ENCODE assay signal across 1 cellular context in the genomic region with DNA sequence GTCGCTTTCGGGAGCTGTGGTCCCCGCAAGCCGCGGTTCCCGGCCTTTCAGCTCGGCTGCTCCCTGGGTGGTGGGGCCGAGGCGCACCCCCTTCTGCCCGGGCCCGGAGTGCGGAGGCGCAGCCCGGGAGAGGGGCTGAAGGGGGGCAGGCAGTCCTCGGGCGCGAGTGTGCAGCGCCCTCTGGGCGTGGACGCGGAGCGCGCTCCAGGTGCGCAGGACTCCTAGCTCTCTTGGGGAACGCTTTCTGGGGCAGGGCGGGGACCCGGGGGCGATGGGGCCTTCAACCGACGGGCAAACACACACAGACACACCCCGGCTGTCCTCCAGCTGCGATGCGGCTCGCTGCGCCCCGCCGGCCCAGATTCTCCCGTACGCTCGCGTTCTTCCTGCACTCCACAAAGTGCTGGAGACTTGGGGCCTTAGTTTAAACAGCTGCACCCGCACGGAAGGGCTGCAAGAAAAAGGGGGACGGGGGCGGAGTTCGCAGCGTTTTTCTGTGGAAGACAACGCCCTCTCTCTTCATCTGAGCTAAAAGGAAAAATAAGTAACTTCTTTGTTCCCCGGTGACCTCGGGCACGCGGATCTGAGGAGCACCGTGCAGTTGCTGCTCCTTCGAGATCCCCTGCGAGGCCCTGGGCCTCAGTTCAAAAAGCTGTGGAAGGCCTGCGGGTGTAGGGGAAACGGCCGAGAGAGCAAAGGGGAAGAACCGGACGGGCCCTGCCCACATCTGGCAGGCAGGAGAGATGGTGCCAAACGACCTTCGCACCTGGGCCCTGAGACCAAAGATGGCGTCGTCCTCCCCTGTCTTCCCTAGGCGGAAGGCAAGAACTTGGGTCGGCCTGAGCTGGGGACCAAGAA.
TF ChIP-seq lines count a peak whose summit lies in the region.

No MANE protein-coding gene starts in this region.

TF ChIP-seq in HepG2, 621 proteins besides CTCF, POLR2A, EP300 and RAD21 (continued from another document and continues in another):
- TF ChIP-seq, protein P1, sequence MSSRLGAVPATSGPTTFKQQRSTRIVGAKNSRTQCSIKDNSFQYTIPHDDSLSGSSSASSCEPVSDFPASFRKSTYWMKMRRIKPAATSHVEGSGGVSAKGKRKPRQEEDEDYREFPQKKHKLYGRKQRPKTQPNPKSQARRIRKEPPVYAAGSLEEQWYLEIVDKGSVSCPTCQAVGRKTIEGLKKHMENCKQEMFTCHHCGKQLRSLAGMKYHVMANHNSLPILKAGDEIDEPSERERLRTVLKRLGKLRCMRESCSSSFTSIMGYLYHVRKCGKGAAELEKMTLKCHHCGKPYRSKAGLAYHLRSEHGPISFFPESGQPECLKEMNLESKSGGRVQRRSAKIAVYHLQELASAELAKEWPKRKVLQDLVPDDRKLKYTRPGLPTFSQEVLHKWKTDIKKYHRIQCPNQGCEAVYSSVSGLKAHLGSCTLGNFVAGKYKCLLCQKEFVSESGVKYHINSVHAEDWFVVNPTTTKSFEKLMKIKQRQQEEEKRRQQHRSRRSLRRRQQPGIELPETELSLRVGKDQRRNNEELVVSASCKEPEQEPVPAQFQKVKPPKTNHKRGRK (CRISPR knock-in tag; IDR thresholded peaks at IDR 0.05): no peak
- no peak for TF ChIP-seq SRF (IDR thresholded peaks at IDR 0.05; ENCODE audit: low read depth, low read length)
- TF ChIP-seq ZNF17 (CRISPR knock-in tag; IDR thresholded peaks at IDR 0.05): no peak
- TF ChIP-seq, protein P2, sequence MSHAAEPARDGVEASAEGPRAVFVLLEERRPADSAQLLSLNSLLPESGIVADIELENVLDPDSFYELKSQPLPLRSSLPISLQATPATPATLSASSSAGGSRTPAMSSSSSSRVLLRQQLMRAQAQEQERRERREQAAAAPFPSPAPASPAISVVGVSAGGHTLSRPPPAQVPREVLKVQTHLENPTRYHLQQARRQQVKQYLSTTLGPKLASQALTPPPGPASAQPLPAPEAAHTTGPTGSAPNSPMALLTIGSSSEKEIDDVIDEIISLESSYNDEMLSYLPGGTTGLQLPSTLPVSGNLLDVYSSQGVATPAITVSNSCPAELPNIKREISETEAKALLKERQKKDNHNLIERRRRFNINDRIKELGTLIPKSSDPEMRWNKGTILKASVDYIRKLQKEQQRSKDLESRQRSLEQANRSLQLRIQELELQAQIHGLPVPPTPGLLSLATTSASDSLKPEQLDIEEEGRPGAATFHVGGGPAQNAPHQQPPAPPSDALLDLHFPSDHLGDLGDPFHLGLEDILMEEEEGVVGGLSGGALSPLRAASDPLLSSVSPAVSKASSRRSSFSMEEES (CRISPR knock-in tag; IDR thresholded peaks at IDR 0.05): 0 out of 2 replicates have a peak, but pooled peaks have one; percentile 21
- TF ChIP-seq ZNF333 (CRISPR knock-in tag; IDR thresholded peaks at IDR 0.05; ENCODE audit: borderline replicate concordance): no peak
- no peak for TF ChIP-seq CENPT (CRISPR knock-in tag; IDR thresholded peaks at IDR 0.05; ENCODE audit: low read depth)
- TF ChIP-seq ZNF292 (CRISPR knock-in tag; IDR thresholded peaks at IDR 0.05; ENCODE audit: borderline replicate concordance, low read depth): peak; percentile 66
- TF ChIP-seq IRF2 (CRISPR knock-in tag; IDR thresholded peaks at IDR 0.05): peak; percentile 52; the same call in 1 of the 2 replicates
- peak; percentile 28 for TF ChIP-seq ZNF329 (CRISPR knock-in tag; IDR thresholded peaks at IDR 0.05; ENCODE audit: low read depth)
- no peak for TF ChIP-seq SRSF4 (IDR thresholded peaks at IDR 0.05; ENCODE audit: low read depth, low read length, poor library complexity, severe bottlenecking)
- peak; percentile 86 for TF ChIP-seq CBX1 (IDR thresholded peaks at IDR 0.05; ENCODE audit: low read depth)
- TF ChIP-seq ZSCAN25 (CRISPR knock-in tag; IDR thresholded peaks at IDR 0.05): 0 out of 2 replicates have a peak, but pooled peaks have one; percentile 32
- TF ChIP-seq SIN3A (IDR thresholded peaks at IDR 0.05; ENCODE audit: borderline replicate concordance, low read depth, low read length): 0 out of 2 replicates have a peak, but pooled peaks have one; percentile 18
- no peak; the same call in 1 of the 2 replicates for TF ChIP-seq CCDC6 (CRISPR knock-in tag; IDR thresholded peaks at IDR 0.05)
- TF ChIP-seq ZNF607 (CRISPR knock-in tag; IDR thresholded peaks at IDR 0.05; ENCODE audit: borderline replicate concordance): peak; percentile 51; the same call in 1 of the 2 replicates
- TF ChIP-seq NCOA2 (CRISPR knock-in tag; IDR thresholded peaks at IDR 0.05): peak; percentile 56
- TF ChIP-seq, protein P3, sequence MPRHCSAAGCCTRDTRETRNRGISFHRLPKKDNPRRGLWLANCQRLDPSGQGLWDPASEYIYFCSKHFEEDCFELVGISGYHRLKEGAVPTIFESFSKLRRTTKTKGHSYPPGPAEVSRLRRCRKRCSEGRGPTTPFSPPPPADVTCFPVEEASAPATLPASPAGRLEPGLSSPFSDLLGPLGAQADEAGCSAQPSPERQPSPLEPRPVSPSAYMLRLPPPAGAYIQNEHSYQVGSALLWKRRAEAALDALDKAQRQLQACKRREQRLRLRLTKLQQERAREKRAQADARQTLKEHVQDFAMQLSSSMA (CRISPR knock-in tag; IDR thresholded peaks at IDR 0.05): no peak
- no peak for TF ChIP-seq XBP1 (CRISPR knock-in tag; IDR thresholded peaks at IDR 0.05)
- TF ChIP-seq ZNF3 (CRISPR knock-in tag; IDR thresholded peaks at IDR 0.05): no peak
- TF ChIP-seq TARDBP (CRISPR knock-in tag; IDR thresholded peaks at IDR 0.05): peak; percentile 85
- TF ChIP-seq, protein P4, sequence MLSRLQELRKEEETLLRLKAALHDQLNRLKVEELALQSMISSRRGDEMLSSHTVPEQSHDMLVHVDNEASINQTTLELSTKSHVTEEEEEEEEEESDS (CRISPR knock-in tag; IDR thresholded peaks at IDR 0.05; ENCODE audit: borderline replicate concordance): no peak
- TF ChIP-seq SP5 (CRISPR knock-in tag; IDR thresholded peaks at IDR 0.05; ENCODE audit: borderline replicate concordance, low read depth): peak; percentile 60; the same call in 1 of the 2 replicates
- TF ChIP-seq SATB2 (CRISPR knock-in tag; IDR thresholded peaks at IDR 0.05): no peak
- no peak for TF ChIP-seq ZNF253 (CRISPR knock-in tag; IDR thresholded peaks at IDR 0.05; ENCODE audit: borderline replicate concordance)
- no peak for TF ChIP-seq ZNF589 (CRISPR knock-in tag; conservative IDR thresholded peaks at IDR 0.05)
- TF ChIP-seq KLF15 (CRISPR knock-in tag; IDR thresholded peaks at IDR 0.05; ENCODE audit: borderline replicate concordance): no peak
- TF ChIP-seq ZFP82 (CRISPR knock-in tag; IDR thresholded peaks at IDR 0.05; ENCODE audit: borderline replicate concordance): no peak
- peak; percentile 61 for TF ChIP-seq ZMAT3 (CRISPR knock-in tag; conservative IDR thresholded peaks at IDR 0.05)
- no peak for TF ChIP-seq TCF7L2 (IDR thresholded peaks at IDR 0.05; ENCODE audit: low read depth, low read length)
- no peak; the same call in 1 of the 2 replicates for TF ChIP-seq RFXAP (CRISPR knock-in tag; IDR thresholded peaks at IDR 0.05; ENCODE audit: borderline replicate concordance)
- TF ChIP-seq, protein P5, sequence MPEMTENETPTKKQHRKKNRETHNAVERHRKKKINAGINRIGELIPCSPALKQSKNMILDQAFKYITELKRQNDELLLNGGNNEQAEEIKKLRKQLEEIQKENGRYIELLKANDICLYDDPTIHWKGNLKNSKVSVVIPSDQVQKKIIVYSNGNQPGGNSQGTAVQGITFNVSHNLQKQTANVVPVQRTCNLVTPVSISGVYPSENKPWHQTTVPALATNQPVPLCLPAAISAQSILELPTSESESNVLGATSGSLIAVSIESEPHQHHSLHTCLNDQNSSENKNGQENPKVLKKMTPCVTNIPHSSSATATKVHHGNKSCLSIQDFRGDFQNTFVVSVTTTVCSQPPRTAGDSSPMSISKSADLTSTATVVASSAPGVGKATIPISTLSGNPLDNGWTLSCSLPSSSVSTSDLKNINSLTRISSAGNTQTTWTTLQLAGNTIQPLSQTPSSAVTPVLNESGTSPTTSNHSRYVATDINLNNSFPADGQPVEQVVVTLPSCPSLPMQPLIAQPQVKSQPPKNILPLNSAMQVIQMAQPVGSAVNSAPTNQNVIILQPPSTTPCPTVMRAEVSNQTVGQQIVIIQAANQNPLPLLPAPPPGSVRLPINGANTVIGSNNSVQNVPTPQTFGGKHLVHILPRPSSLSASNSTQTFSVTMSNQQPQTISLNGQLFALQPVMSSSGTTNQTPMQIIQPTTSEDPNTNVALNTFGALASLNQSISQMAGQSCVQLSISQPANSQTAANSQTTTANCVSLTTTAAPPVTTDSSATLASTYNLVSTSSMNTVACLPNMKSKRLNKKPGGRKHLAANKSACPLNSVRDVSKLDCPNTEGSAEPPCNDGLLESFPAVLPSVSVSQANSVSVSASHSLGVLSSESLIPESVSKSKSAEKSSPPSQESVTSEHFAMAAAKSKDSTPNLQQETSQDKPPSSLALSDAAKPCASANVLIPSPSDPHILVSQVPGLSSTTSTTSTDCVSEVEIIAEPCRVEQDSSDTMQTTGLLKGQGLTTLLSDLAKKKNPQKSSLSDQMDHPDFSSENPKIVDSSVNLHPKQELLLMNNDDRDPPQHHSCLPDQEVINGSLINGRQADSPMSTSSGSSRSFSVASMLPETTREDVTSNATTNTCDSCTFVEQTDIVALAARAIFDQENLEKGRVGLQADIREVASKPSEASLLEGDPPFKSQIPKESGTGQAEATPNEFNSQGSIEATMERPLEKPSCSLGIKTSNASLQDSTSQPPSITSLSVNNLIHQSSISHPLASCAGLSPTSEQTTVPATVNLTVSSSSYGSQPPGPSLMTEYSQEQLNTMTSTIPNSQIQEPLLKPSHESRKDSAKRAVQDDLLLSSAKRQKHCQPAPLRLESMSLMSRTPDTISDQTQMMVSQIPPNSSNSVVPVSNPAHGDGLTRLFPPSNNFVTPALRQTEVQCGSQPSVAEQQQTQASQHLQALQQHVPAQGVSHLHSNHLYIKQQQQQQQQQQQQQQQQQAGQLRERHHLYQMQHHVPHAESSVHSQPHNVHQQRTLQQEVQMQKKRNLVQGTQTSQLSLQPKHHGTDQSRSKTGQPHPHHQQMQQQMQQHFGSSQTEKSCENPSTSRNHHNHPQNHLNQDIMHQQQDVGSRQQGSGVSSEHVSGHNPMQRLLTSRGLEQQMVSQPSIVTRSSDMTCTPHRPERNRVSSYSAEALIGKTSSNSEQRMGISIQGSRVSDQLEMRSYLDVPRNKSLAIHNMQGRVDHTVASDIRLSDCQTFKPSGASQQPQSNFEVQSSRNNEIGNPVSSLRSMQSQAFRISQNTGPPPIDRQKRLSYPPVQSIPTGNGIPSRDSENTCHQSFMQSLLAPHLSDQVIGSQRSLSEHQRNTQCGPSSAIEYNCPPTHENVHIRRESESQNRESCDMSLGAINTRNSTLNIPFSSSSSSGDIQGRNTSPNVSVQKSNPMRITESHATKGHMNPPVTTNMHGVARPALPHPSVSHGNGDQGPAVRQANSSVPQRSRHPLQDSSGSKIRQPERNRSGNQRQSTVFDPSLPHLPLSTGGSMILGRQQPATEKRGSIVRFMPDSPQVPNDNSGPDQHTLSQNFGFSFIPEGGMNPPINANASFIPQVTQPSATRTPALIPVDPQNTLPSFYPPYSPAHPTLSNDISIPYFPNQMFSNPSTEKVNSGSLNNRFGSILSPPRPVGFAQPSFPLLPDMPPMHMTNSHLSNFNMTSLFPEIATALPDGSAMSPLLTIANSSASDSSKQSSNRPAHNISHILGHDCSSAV (CRISPR knock-in tag; IDR thresholded peaks at IDR 0.05; ENCODE audit: borderline replicate concordance): no peak
- no peak for TF ChIP-seq SIN3B (IDR thresholded peaks at IDR 0.05; ENCODE audit: low read length)
- TF ChIP-seq, protein P6, sequence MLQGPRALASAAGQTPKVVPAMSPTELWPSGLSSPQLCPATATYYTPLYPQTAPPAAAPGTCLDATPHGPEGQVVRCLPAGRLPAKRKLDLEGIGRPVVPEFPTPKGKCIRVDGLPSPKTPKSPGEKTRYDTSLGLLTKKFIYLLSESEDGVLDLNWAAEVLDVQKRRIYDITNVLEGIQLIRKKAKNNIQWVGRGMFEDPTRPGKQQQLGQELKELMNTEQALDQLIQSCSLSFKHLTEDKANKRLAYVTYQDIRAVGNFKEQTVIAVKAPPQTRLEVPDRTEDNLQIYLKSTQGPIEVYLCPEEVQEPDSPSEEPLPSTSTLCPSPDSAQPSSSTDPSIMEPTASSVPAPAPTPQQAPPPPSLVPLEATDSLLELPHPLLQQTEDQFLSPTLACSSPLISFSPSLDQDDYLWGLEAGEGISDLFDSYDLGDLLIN (CRISPR knock-in tag; IDR thresholded peaks at IDR 0.05; ENCODE audit: borderline replicate concordance): peak; percentile 83; the same call in 1 of the 2 replicates
- 0 out of 2 replicates have a peak, but pooled peaks have one; percentile 11 for TF ChIP-seq ZNF703 (CRISPR knock-in tag; IDR thresholded peaks at IDR 0.05; ENCODE audit: borderline replicate concordance)
- peak; percentile 88 for TF ChIP-seq CBX5 (CRISPR knock-in tag; IDR thresholded peaks at IDR 0.05; ENCODE audit: borderline replicate concordance)
- TF ChIP-seq ZNF605 (CRISPR knock-in tag; IDR thresholded peaks at IDR 0.05): peak; percentile 84
- TF ChIP-seq ZNF772 (CRISPR knock-in tag; IDR thresholded peaks at IDR 0.05): no peak; the same call in 1 of the 2 replicates
- TF ChIP-seq SNAI1 (CRISPR knock-in tag; IDR thresholded peaks at IDR 0.05; ENCODE audit: borderline replicate concordance): 0 out of 2 replicates have a peak, but pooled peaks have one; percentile 33
- peak; percentile 31; the same call in 1 of the 2 replicates for TF ChIP-seq ZNF335 (CRISPR knock-in tag; IDR thresholded peaks at IDR 0.05)
- TF ChIP-seq SMAD1 (CRISPR knock-in tag; IDR thresholded peaks at IDR 0.05; ENCODE audit: borderline replicate concordance, low read depth): peak; percentile 25; the same call in 1 of the 2 replicates
- TF ChIP-seq, protein P7, sequence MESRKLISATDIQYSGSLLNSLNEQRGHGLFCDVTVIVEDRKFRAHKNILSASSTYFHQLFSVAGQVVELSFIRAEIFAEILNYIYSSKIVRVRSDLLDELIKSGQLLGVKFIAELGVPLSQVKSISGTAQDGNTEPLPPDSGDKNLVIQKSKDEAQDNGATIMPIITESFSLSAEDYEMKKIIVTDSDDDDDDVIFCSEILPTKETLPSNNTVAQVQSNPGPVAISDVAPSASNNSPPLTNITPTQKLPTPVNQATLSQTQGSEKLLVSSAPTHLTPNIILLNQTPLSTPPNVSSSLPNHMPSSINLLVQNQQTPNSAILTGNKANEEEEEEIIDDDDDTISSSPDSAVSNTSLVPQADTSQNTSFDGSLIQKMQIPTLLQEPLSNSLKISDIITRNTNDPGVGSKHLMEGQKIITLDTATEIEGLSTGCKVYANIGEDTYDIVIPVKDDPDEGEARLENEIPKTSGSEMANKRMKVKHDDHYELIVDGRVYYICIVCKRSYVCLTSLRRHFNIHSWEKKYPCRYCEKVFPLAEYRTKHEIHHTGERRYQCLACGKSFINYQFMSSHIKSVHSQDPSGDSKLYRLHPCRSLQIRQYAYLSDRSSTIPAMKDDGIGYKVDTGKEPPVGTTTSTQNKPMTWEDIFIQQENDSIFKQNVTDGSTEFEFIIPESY (CRISPR knock-in tag; IDR thresholded peaks at IDR 0.05): peak; percentile 53; the same call in 1 of the 2 replicates
- no peak for TF ChIP-seq ZNF562 (CRISPR knock-in tag; IDR thresholded peaks at IDR 0.05; ENCODE audit: borderline replicate concordance)
- TF ChIP-seq YEATS4 (CRISPR knock-in tag; IDR thresholded peaks at IDR 0.05; ENCODE audit: borderline replicate concordance): peak; percentile 70; the same call in 1 of the 2 replicates
- TF ChIP-seq NR2F2 (IDR thresholded peaks at IDR 0.05; ENCODE audit: borderline replicate concordance, low read depth): peak; percentile 6; the same call in 1 of the 2 replicates
- TF ChIP-seq TCF7 (IDR thresholded peaks at IDR 0.05; ENCODE audit: low read depth): no peak
- TF ChIP-seq TAF1 (CRISPR knock-in tag; IDR thresholded peaks at IDR 0.05): peak; percentile 61; the same call in 1 of the 2 replicates
- no peak; the same call in 1 of the 2 replicates for TF ChIP-seq ZNF343 (CRISPR knock-in tag; IDR thresholded peaks at IDR 0.05)
- TF ChIP-seq ZNF564 (CRISPR knock-in tag; IDR thresholded peaks at IDR 0.05): no peak; the same call in 1 of the 2 replicates
- peak; percentile 44 for TF ChIP-seq RXRA (CRISPR knock-in tag; IDR thresholded peaks at IDR 0.05)
